16 cellular contexts compared by ENCODE assay signal in the genomic region with DNA sequence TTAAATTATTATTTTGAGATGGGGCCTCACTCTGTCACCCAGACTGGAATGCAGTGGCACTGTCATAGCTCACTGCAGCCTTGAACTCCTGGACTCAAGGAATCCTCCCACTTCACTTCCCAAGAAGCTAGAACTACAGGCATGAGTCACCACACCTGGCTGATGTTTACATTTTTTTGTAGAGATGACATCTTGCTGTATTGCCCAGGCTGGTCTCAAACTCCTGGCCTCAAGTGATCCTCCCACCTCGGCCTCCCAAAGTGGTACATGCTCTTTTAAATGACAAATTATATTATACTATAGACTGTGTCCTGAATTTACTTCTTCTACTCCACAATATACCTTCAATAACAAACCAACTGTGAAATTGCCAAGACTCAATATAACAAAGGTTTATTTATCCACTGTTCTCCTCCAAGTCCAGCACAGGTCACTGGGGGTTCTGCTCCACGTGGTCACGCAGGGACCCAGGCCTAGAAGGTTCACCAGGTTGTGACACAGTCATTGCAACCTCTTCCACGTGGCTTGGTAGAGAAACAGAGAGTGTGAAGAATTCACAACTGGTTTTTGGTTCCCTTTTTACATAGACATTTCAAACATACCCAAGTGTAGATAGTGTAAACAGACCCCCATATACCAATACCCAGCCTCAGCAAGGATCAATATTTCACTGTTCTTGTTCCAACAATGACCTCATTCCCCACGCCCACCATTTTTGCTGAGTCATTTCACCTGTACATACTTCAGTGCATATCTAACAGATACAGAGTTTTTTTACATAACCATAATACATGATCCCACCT. TPM values are rescaled to one million over a fixed set of nuclear protein-coding genes. Genes with fewer than 3 reads are reported as not detected.
A peak's percentile ranks its signal among the peaks of the same experiment; 100 is the strongest.
DNase-seq lines count a peak whose midpoint lies in the region; ATAC-seq, FAIRE-seq and TF ChIP-seq lines count a peak whose summit lies in the region.
"Not testable (repeated sequence)": the region's sequence is repeated elsewhere in the genome, so short reads cannot be mapped to it uniquely, and the experiment has no call there.
"Had no signal": no experiment of that assay in that cellular context is flagged by ENCODE, and none has a peak within 500 bp of the region (broad histone marks: within the 10 kb centered on the region; RNA-seq: fewer than 3 reads in every experiment).

No MANE protein-coding gene starts in this region.

- H3K79me2 ChIP-seq in PC-3 (ENCODE audit: low read length); mammary epithelial cell (ENCODE audit: insufficient read depth, low read length): not testable (repeated sequence)

- peak; percentile 15; the same call in 1 of the 2 replicates for ATAC-seq in PC-3

- FAIRE-seq in small intestine (lab: Jason Lieb, UNC), result not testable (repeated sequence)

- dilution Hi-C loops in mammary epithelial cell (cut with HindIII; ENCODE audit: low sequenced_read_pairs), result not testable (repeated sequence)

- not testable (repeated sequence) for H2AFZ ChIP-seq in PC-3 (ENCODE audit: low read length); mammary epithelial cell (ENCODE audit: low read depth, low read length)

- not testable (repeated sequence) for H3K9me3 ChIP-seq in PC-3 (ENCODE audit: low read length); mammary epithelial cell (replicated peaks; ENCODE audit: insufficient read depth, low read length); liver (ENCODE audit: control insufficient read depth in 4 of 4, low read length in 3 of 4); small intestine (ENCODE audit: control insufficient read depth, low read depth)

- WGBS in mammary epithelial cell (ENCODE audit: low coverage, missing lambda C conversion rate), result 65% methylated on average over 5 of the region's 5 CpGs
- WGBS in liver, result 62% methylated on average over 5 of the region's 5 CpGs
- 25 to 54% (median 27%) methylated on average over 5 of the region's 5 CpGs for WGBS in small intestine, 3 donors

- not testable (repeated sequence) for H3K9me2 ChIP-seq in PC-3 (replicated peaks; ENCODE audit: low read length)

- TF ChIP-seq RAD21 in liver (IDR thresholded peaks at IDR 0.05), result not testable (repeated sequence)

- not testable (repeated sequence) for BruUV-seq in PC-3 (replicated peaks; lab: Mats Ljungman, UMichigan); mammary epithelial cell (replicated peaks; lab: Mats Ljungman, UMichigan)

- CTCF ChIA-PET in PC-3 (lab: Charles Lee), result interaction anchor here (0.7 kb wide), 1 partner anchor 780 kb away, joined by 3 read pairs; no protein-coding TSS in a partner anchor
- CTCF ChIA-PET in mammary epithelial cell (lab: Charles Lee; ENCODE audit: low non-redundant PET), result interaction anchor here (0.6 to 0.7 kb wide), 2 partner anchors 43 to 564 kb away, joined by 6 to 7 read pairs; no protein-coding TSS in a partner anchor

- DNase-seq in DMS53 (lab: John Stamatoyannopoulos, UW), result peak; percentile 69
- peak; percentile 22 for DNase-seq in NCI-H2029 treated with DMSO at 0.1 percent for 48 hours (lab: John Stamatoyannopoulos, UW)
- peak; percentile 63 for DNase-seq in PC-3
- DNase-seq in activated CD4-positive, alpha-beta T cell treated with anti-CD3 and anti-CD28 coated beads for 48 hours, result peak; percentile 59
- peak; percentile 63 for DNase-seq in mammary epithelial cell
- DNase-seq in small intestine, result peak; percentile 63

- not testable (repeated sequence) for H3K36me3 ChIP-seq in PC-3 (ENCODE audit: low read depth, low read length); mammary epithelial cell (ENCODE audit: insufficient read depth, low read length); liver (ENCODE audit: control insufficient read depth in 4 of 4, insufficient read depth in 3 of 4, low read depth in 1 of 4, low read length in 3 of 4); small intestine (ENCODE audit: control insufficient read depth in 2 of 2, insufficient read depth in 2 of 2, low read length in 2 of 2)

- intact Hi-C loops in PC-3 (cut with micrococcal nuclease), result loop anchor here (5.0 kb wide), 1 partner anchor 109 kb away; no protein-coding TSS in a partner anchor
- intact Hi-C loops in mammary epithelial cell (cut with micrococcal nuclease), result loop anchor here (5.0 kb wide), 1 partner anchor 394 kb away; no protein-coding TSS in a partner anchor

- not testable (repeated sequence) for TF ChIP-seq CTCF in PC-3 (conservative IDR thresholded peaks at IDR 0.05; ENCODE audit: low read depth, low read length); mammary epithelial cell (conservative IDR thresholded peaks at IDR 0.05 in 1 of 2, IDR thresholded peaks at IDR 0.05 in 1 of 2; ENCODE audit: extremely low read depth in 1 of 2, insufficient read depth in 1 of 2, low read depth in 1 of 2, low read length in 2 of 2); liver (IDR thresholded peaks at IDR 0.05; ENCODE audit: low read depth, low read length, missing input control)

- POLR2A ChIA-PET in PC-3 (lab: Charles Lee; ENCODE audit: unreplicated experiment), result not testable (repeated sequence)

- not testable (repeated sequence) for H3K9ac ChIP-seq in PC-3 (ENCODE audit: low read length); mammary epithelial cell (ENCODE audit: insufficient read depth, low read length); liver (ENCODE audit: low read depth in 1 of 2, low read length in 2 of 2)

- in situ Hi-C loops in mammary epithelial cell (cut with MboI; ENCODE audit: low sequenced_read_pairs in 2 of 2), result loop anchor here in 1 of 2 donors (5.0 to 10.0 kb wide), 3 partner anchors 197 to 504 kb away; no protein-coding TSS in a partner anchor

- H3K4me1 ChIP-seq in PC-3 (ENCODE audit: insufficient read depth, low read length) (peaks cover 13% of the 10 kb centered on the region), mammary epithelial cell (ENCODE audit: insufficient read depth, low read length) (peaks cover 11% of the 10 kb centered on the region)
- H3K4me1 ChIP-seq in liver (ENCODE audit: control insufficient read depth in 4 of 4, insufficient read depth in 4 of 4, low read length in 3 of 4); small intestine (ENCODE audit: control insufficient read depth in 2 of 2, insufficient read depth in 1 of 2, low read depth in 1 of 2, low read length in 1 of 2): not testable (repeated sequence)

- H3K4me3 ChIP-seq in PC-3 (ENCODE audit: low read length); mammary epithelial cell (replicated peaks in 1 of 3; ENCODE audit: insufficient read depth in 1 of 3, low read depth in 2 of 3, low read length in 3 of 3); liver (ENCODE audit: low read depth in 1 of 3, low read length in 3 of 3); small intestine (ENCODE audit: low read depth in 1 of 2, low read length in 2 of 2): not testable (repeated sequence)

- not testable (repeated sequence) for H3K27ac ChIP-seq in PC-3 (ENCODE audit: low read length); liver (ENCODE audit: low read depth in 1 of 2, low read length in 2 of 2); small intestine (ENCODE audit: low read depth in 1 of 2, low read length in 1 of 2)
- peak overlapping the region; percentile 0 for H3K27ac ChIP-seq in mammary epithelial cell (ENCODE audit: insufficient read depth, low read depth, low read length)

- not testable (repeated sequence) for H3K4me2 ChIP-seq in PC-3 (ENCODE audit: low read length); mammary epithelial cell (ENCODE audit: insufficient read depth, low read depth, low read length)

- not testable (repeated sequence) for H3F3A ChIP-seq in PC-3 (ENCODE audit: low read length, unreplicated experiment)

- not testable (repeated sequence) for H4K20me1 ChIP-seq in PC-3 (ENCODE audit: low read length); mammary epithelial cell (ENCODE audit: insufficient read depth, low read length)

- H3K27me3 ChIP-seq in PC-3 (ENCODE audit: low read length); mammary epithelial cell (ENCODE audit: insufficient read depth, low read length); liver (ENCODE audit: control insufficient read depth in 4 of 4, insufficient read depth in 4 of 4, low read length in 3 of 4); small intestine (ENCODE audit: control insufficient read depth in 2 of 2, insufficient read depth in 2 of 2, low read length in 2 of 2): not testable (repeated sequence)

TF ChIP-seq in liver, 16 proteins besides CTCF, POLR2A, EP300 and RAD21:
- TF ChIP-seq JUND (IDR thresholded peaks at IDR 0.05) (peak; percentile 48 to 52), RXRA (IDR thresholded peaks at IDR 0.05) (peak in 1 of 2 donors; percentile 47)

RNA-seq across cellular contexts. Expression of a gene that starts 13.0 kb away (rescaled TPM):
- total RNA-seq in PC-3 (2014; rRNA removed) (37.5 and 46.1 TPM in 2 replicates), mammary epithelial cell (10 to 100 TPM; 20.2 to 34.4 TPM), liver (10 to 100 TPM in 1 of 2 donors, 1 to 10 TPM in 1; 8.3 to 12.3 TPM)
- polyA plus RNA-seq in mammary epithelial cell (15.9 TPM), liver (1 to 10 TPM; 4.9 to 6.4 TPM), small intestine (10 to 100 TPM; 14.6 to 18.6 (median 16.8) TPM)
- polyA minus RNA-seq in mammary epithelial cell, result 8.8 TPM

RNA-seq across cellular contexts. Expression of a gene that starts 15.7 kb away (rescaled TPM):
- total RNA-seq in PC-3 (2014; rRNA removed) (not detected in 2 replicates), mammary epithelial cell (under 1 TPM in 1 of 2 donors, not detected in 1; 0.35 TPM), liver (not detected)
- polyA plus RNA-seq in mammary epithelial cell (0.02 TPM), liver (under 1 TPM in 1 of 2 donors, not detected in 1; 0.09 TPM), small intestine (under 1 TPM in 1 of 3 donors, not detected in 2; 0.37 TPM)
- not detected for polyA minus RNA-seq in mammary epithelial cell
- total RNA-seq: activated CD8-positive, alpha-beta memory T cell treated with anti-CD3 and anti-CD28 coated beads, Interleukin-2, amount 10 ng/mL, durations not matched to agents 7 days and 5 days; activated T-cell treated with anti-CD3 and anti-CD28 coated beads, Interleukin-2, amount 50 U/mL, for 4 hours; CD4-positive, alpha-beta T cell; GM23248; HFFc6; left lung; mesenteric fat pad; ureter had no signal
- polyA plus RNA-seq: GM23248, IgD-negative memory B cell had no signal

RNA-seq across cellular contexts. Expression of a gene that starts 47.2 kb away (rescaled TPM):
- total RNA-seq in PC-3 (2014; rRNA removed) (868 and 934 TPM in 2 replicates), mammary epithelial cell (100 to 1,000 TPM; 358 to 706 TPM), liver (10 to 100 TPM; 35.5 to 71.1 TPM)
- polyA plus RNA-seq in mammary epithelial cell (244 TPM), liver (100 to 1,000 TPM in 1 of 2 donors, 10 to 100 TPM in 1; 28.9 to 100 TPM), small intestine (10 to 100 TPM in 1 of 3 donors, 1 to 10 TPM in 2; 6.2 to 24.6 (median 6.7) TPM)
- 376 TPM for polyA minus RNA-seq in mammary epithelial cell

Comparison
In these comparisons a context has a peak if more than half of its experiments do, and no peak if none do; other contexts are left out.
1. RNA of a gene that starts 47.2 kb away (total RNA-seq): 868 to 934 TPM in PC-3 and 358 to 706 TPM in mammary epithelial cell; 35.5 to 71.1 TPM in liver; every median in the first group is over 4 times any median in the second.
2. Peak in every context shown above with its lines, with median percentiles within 50 percentile points of each other: DNase-seq.